16 cellular contexts compared by ENCODE assay signal in genomic region chr14:70662080-70662479, GRCh38. TPM values are rescaled to one million over a fixed set of nuclear protein-coding genes. Genes with fewer than 3 reads are reported as not detected.
DNase-seq lines count a peak whose midpoint lies in the region; ATAC-seq and TF ChIP-seq lines count a peak whose summit lies in the region.
"Had no signal": no experiment of that assay in that cellular context is flagged by ENCODE, and none has a peak within 500 bp of the region (broad histone marks: within the 10 kb centered on the region; RNA-seq: fewer than 3 reads in every experiment).

No MANE protein-coding gene starts in this region.

- peak overlapping the region; percentile 72 for H3K4me3 Mint-ChIP-seq in activated CD4-positive, alpha-beta T cell treated with anti-CD3 and anti-CD28 coated beads, Interleukin-2, amount 10 ng/mL, durations not matched to agents 24 days and 14 days
- H3K4me3 Mint-ChIP-seq in activated naive CD8-positive, alpha-beta T cell treated with anti-CD3 and anti-CD28 coated beads, Interleukin-2, amount 50 U/mL, for 24 hours: peak overlapping the region; percentile 56
- peak overlapping the region; percentile 15 to 47 for H3K4me3 Mint-ChIP-seq in stimulated activated naive B cell treated with anti-CD40 and anti-IgM and Interleukin-4, amounts not matched to agents 10 μg/mL and 1 μg/mL and 100 μg/mL, for 72 hours

- DNase-seq in activated CD4-positive, alpha-beta T cell treated with anti-CD3 and anti-CD28 coated beads, Interleukin-2, amount 10 ng/mL, durations not matched to agents 24 days and 14 days: no peak
- DNase-seq in activated CD4-positive, alpha-beta T cell treated with anti-CD3 and anti-CD28 coated beads for 1 hour: no peak
- DNase-seq in NCI-H146 treated with DMSO at 0.1 percent for 48 hours (lab: John Stamatoyannopoulos, UW; ENCODE audit: unreplicated experiment) (peak; percentile 61), ascending aorta (ENCODE audit: low spot score in 2 of 2) (no peak), midbrain (lab: John Stamatoyannopoulos, UW) (no peak), MV-4-11 (lab: John Stamatoyannopoulos, UW) (no peak)
- DNase-seq in activated naive CD8-positive, alpha-beta T cell treated with anti-CD3 and anti-CD28 coated beads, Interleukin-2, amount 50 U/mL, for 24 hours: no peak
- no peak for DNase-seq in stimulated activated naive B cell treated with anti-CD40 and anti-IgM and Interleukin-4, amounts not matched to agents 10 μg/mL and 1 μg/mL and 100 μg/mL, for 72 hours
- DNase-seq: foreskin melanocyte, mesenchymal stem cell, NCI-H1092 treated with DMSO at 0.1 percent for 48 hours, RPMI8226, substantia nigra, T1000 had no signal

- no peak for TF ChIP-seq CTCF in ascending aorta (IDR thresholded peaks at IDR 0.05)

- H3K4me3 ChIP-seq in ascending aorta: no peak overlapping the region

- H3K4me1 Mint-ChIP-seq in activated CD4-positive, alpha-beta T cell treated with anti-CD3 and anti-CD28 coated beads, Interleukin-2, amount 10 ng/mL, durations not matched to agents 24 days and 14 days: peaks cover 66% of the 10 kb centered on the region
- H3K4me1 Mint-ChIP-seq in activated naive CD8-positive, alpha-beta T cell treated with anti-CD3 and anti-CD28 coated beads, Interleukin-2, amount 50 U/mL, for 24 hours: peaks cover 90% of the 10 kb centered on the region
- H3K4me1 Mint-ChIP-seq in stimulated activated naive B cell treated with anti-CD40 and anti-IgM and Interleukin-4, amounts not matched to agents 10 μg/mL and 1 μg/mL and 100 μg/mL, for 72 hours: peaks cover 76 to 100% of the 10 kb centered on the region in 2 donors

- no peaks in the 10 kb centered on the region for H3K27me3 ChIP-seq in ascending aorta
- H3K27me3 ChIP-seq: neutrophil had no signal

- H3K36me3 Mint-ChIP-seq in activated CD4-positive, alpha-beta T cell treated with anti-CD3 and anti-CD28 coated beads, Interleukin-2, amount 10 ng/mL, durations not matched to agents 24 days and 14 days (ENCODE audit: low read depth): peaks cover 17% of the 10 kb centered on the region
- peaks cover 5% of the 10 kb centered on the region for H3K36me3 Mint-ChIP-seq in activated naive CD8-positive, alpha-beta T cell treated with anti-CD3 and anti-CD28 coated beads, Interleukin-2, amount 50 U/mL, for 24 hours (ENCODE audit: low read depth)
- peaks cover 19 to 24% of the 10 kb centered on the region in 2 donors for H3K36me3 Mint-ChIP-seq in stimulated activated naive B cell treated with anti-CD40 and anti-IgM and Interleukin-4, amounts not matched to agents 10 μg/mL and 1 μg/mL and 100 μg/mL, for 72 hours

- peaks cover 0 to 7% of the 10 kb centered on the region in 2 donors for H3K4me1 ChIP-seq in ascending aorta

- ATAC-seq in activated naive CD8-positive, alpha-beta T cell treated with anti-CD3 and anti-CD28 coated beads, Interleukin-2, amount 50 U/mL, for 24 hours: no peak
- ATAC-seq in stimulated activated naive B cell treated with anti-CD40 and anti-IgM and Interleukin-4, amounts not matched to agents 10 μg/mL and 1 μg/mL and 100 μg/mL, for 72 hours (replicated peaks): no peak
- ATAC-seq: sciatic nerve had no signal

- no peaks in the 10 kb centered on the region for H3K36me3 ChIP-seq in ascending aorta
- H3K36me3 ChIP-seq: neutrophil had no signal

- no peaks in the 10 kb centered on the region for H3K9me3 Mint-ChIP-seq in activated CD4-positive, alpha-beta T cell treated with anti-CD3 and anti-CD28 coated beads, Interleukin-2, amount 10 ng/mL, durations not matched to agents 24 days and 14 days
- H3K9me3 Mint-ChIP-seq in activated naive CD8-positive, alpha-beta T cell treated with anti-CD3 and anti-CD28 coated beads, Interleukin-2, amount 50 U/mL, for 24 hours: no peaks in the 10 kb centered on the region
- H3K9me3 Mint-ChIP-seq in stimulated activated naive B cell treated with anti-CD40 and anti-IgM and Interleukin-4, amounts not matched to agents 10 μg/mL and 1 μg/mL and 100 μg/mL, for 72 hours: peaks cover 0 to 4% of the 10 kb centered on the region in 2 donors

- intact Hi-C loops in activated CD4-positive, alpha-beta T cell treated with anti-CD3 and anti-CD28 coated beads, Interleukin-2, amount 10 ng/mL, durations not matched to agents 24 days and 14 days (cut with micrococcal nuclease): no loop called here
- intact Hi-C loops in ascending aorta (cut with DNase I): no loop called here

- H3K27ac ChIP-seq in ascending aorta: no peak overlapping the region
- H3K27ac ChIP-seq: neutrophil had no signal

- H3K27me3 Mint-ChIP-seq in activated CD4-positive, alpha-beta T cell treated with anti-CD3 and anti-CD28 coated beads, Interleukin-2, amount 10 ng/mL, durations not matched to agents 24 days and 14 days: no peaks in the 10 kb centered on the region
- no peaks in the 10 kb centered on the region for H3K27me3 Mint-ChIP-seq in activated naive CD8-positive, alpha-beta T cell treated with anti-CD3 and anti-CD28 coated beads, Interleukin-2, amount 50 U/mL, for 24 hours
- no peaks in the 10 kb centered on the region for H3K27me3 Mint-ChIP-seq in stimulated activated naive B cell treated with anti-CD40 and anti-IgM and Interleukin-4, amounts not matched to agents 10 μg/mL and 1 μg/mL and 100 μg/mL, for 72 hours

- H3K9me3 ChIP-seq in ascending aorta: no peaks in the 10 kb centered on the region
- H3K9me3 ChIP-seq: neutrophil had no signal

- peak overlapping the region; percentile 86 for H3K27ac Mint-ChIP-seq in activated CD4-positive, alpha-beta T cell treated with anti-CD3 and anti-CD28 coated beads, Interleukin-2, amount 10 ng/mL, durations not matched to agents 24 days and 14 days
- H3K27ac Mint-ChIP-seq in activated naive CD8-positive, alpha-beta T cell treated with anti-CD3 and anti-CD28 coated beads, Interleukin-2, amount 50 U/mL, for 24 hours: peak overlapping the region; percentile 86
- peak overlapping the region; percentile 95 for H3K27ac Mint-ChIP-seq in stimulated activated naive B cell treated with anti-CD40 and anti-IgM and Interleukin-4, amounts not matched to agents 10 μg/mL and 1 μg/mL and 100 μg/mL, for 72 hours

RNA-seq across cellular contexts. Expression of gene TTC9, which starts 20.4 kb away (rescaled TPM):
- 4.8 and 5.8 TPM in 2 replicates for total RNA-seq in activated CD4-positive, alpha-beta T cell treated with anti-CD3 and anti-CD28 coated beads, Interleukin-2, amount 10 ng/mL, durations not matched to agents 24 days and 14 days
- not detected for total RNA-seq in ascending aorta
